In genomic region chr2:86621290-86621943, GRCh38 we compare ENCODE assay signal across 8 cellular contexts. TPM values are rescaled to one million over a fixed set of nuclear protein-coding genes. Genes with fewer than 3 reads are reported as not detected.
DNase-seq lines count a peak whose midpoint lies in the region; ATAC-seq, FAIRE-seq and TF ChIP-seq lines count a peak whose summit lies in the region.

No MANE protein-coding gene starts in this region.

- H2BK120ac ChIP-seq in IMR-90 (ENCODE audit: low read depth, low read length) = no peak overlapping the region

- H3K36me3 ChIP-seq in BJ (ENCODE audit: control insufficient read depth, insufficient read depth, low read length) (peaks cover 1% of the 10 kb centered on the region; the same call in 1 of the 2 replicates), IMR-90 (ENCODE audit: control insufficient read depth, insufficient read depth, low read length) (peaks cover 2% of the 10 kb centered on the region), K562 (ENCODE audit: control insufficient read depth, insufficient read depth, low read length) (peaks cover 9% of the 10 kb centered on the region; the same call in 1 of the 3 replicates)

- no CpG with 5 or more reads among the region's 6 CpGs for WGBS in IMR-90 (ENCODE audit: extremely low coverage in 2 of 2, insufficient read length in 1 of 2), 2 experiments
- WGBS in K562 (ENCODE audit: insufficient coverage, low coverage, missing lambda C conversion rate) = 4% methylated on average over 6 of the region's 6 CpGs

- no peak overlapping the region for H4K91ac ChIP-seq in IMR-90 (ENCODE audit: insufficient read depth, low read depth, low read length)

- no peaks in the 10 kb centered on the region for H3K9me3 ChIP-seq in IMR-90 (ENCODE audit: control insufficient read depth, insufficient read depth, low read length)
- no peaks in the 10 kb centered on the region for H3K9me3 ChIP-seq in K562 (replicated peaks; ENCODE audit: control insufficient read depth, insufficient read depth, low read depth, low read length)

- H3K4ac ChIP-seq in IMR-90 (ENCODE audit: low read depth, low read length) = no peak overlapping the region

- CTCF ChIA-PET in BJ (lab: Yijun Ruan, JAX) (no interaction called here), IMR-90 (lab: Yijun Ruan, JAX) (no interaction called here), K562 (lab: Yijun Ruan, JAX; ENCODE audit: low intra/inter-chr PET ratio) (interaction anchor here (0.6 to 0.7 kb wide), 2 partner anchors 53 to 138 kb away, joined by 3 to 4 read pairs; no protein-coding TSS in a partner anchor)

- ATAC-seq in IMR-90 (ENCODE audit: low read depth) = no peak
- no peak for ATAC-seq in K562
- ATAC-seq in naive B cell (ENCODE audit: low read depth in 2 of 2) = no peak
- ATAC-seq in GM19397 (IDR thresholded peaks at IDR 0.05; ENCODE audit: unreplicated experiment) = no peak
- ATAC-seq in HG03469 (IDR thresholded peaks at IDR 0.05; ENCODE audit: unreplicated experiment) = no peak
- ATAC-seq in HG03045 (IDR thresholded peaks at IDR 0.05; ENCODE audit: unreplicated experiment) = no peak
- no peak for ATAC-seq in HG03095 (IDR thresholded peaks at IDR 0.05; ENCODE audit: unreplicated experiment)

- TF ChIP-seq CTCF in BJ (IDR thresholded peaks at IDR 0.05; ENCODE audit: insufficient read depth, low read depth, low read length) = no peak
- 0 out of 2 replicates have a peak, but pooled peaks have one; percentile 2 for TF ChIP-seq CTCF in IMR-90 (conservative IDR thresholded peaks at IDR 0.05; ENCODE audit: low read depth, low read length)
- no peak for TF ChIP-seq CTCF in K562 (IDR thresholded peaks at IDR 0.05 in 2 of 3, conservative IDR thresholded peaks at IDR 0.05 in 1 of 3; ENCODE audit: insufficient read depth in 2 of 3, low read depth in 1 of 3, low read length in 3 of 3)

- H4K5ac ChIP-seq in IMR-90 (ENCODE audit: low read depth, low read length) = no peak overlapping the region

- peak overlapping the region; percentile 92 to 98 (median 96) for H3K4me3 Mint-ChIP-seq in naive B cell

- no peak overlapping the region for H2BK20ac ChIP-seq in IMR-90 (ENCODE audit: low read depth, low read length)

- no peak overlapping the region for H2AK5ac ChIP-seq in IMR-90 (ENCODE audit: low read depth, low read length)

- peaks cover 0 to 21% of the 10 kb centered on the region in 2 donors for H3K36me3 Mint-ChIP-seq in naive B cell

- FAIRE-seq in K562 (lab: Jason Lieb, UNC) = peak; percentile 72

- H3K4me1 ChIP-seq in IMR-90 (ENCODE audit: control insufficient read depth, insufficient read depth, low read length) (peaks cover 2% of the 10 kb centered on the region; the same call in 1 of the 2 replicates), K562 (replicated peaks in 1 of 2; ENCODE audit: control insufficient read depth in 2 of 2, insufficient read depth in 2 of 2, low read length in 2 of 2) (peaks cover 4 to 13% of the 10 kb centered on the region in 2 experiments; a peak in 4 of 5 replicates)

- H3K4me2 ChIP-seq in IMR-90 (ENCODE audit: low read depth, low read length) (peak overlapping the region; percentile 97), K562 (ENCODE audit: insufficient read depth, low read length) (peak overlapping the region; percentile 91)

- H3K9ac ChIP-seq in IMR-90 (ENCODE audit: low read depth, low read length) (peak overlapping the region; percentile 87; the same call in 1 of the 2 replicates), K562 (ENCODE audit: insufficient read depth in 1 of 2, low read depth in 2 of 2, low read length in 2 of 2) (peak overlapping the region in 1 of 2 experiments; percentile 73; a peak in 2 of 4 replicates)

- no peaks in the 10 kb centered on the region for H3K9me3 Mint-ChIP-seq in naive B cell

- no peak overlapping the region for H3K23ac ChIP-seq in IMR-90 (ENCODE audit: low read depth, low read length)

- H4K20me1 ChIP-seq in IMR-90 (ENCODE audit: insufficient read depth, low read length) (no peaks in the 10 kb centered on the region; the same call in 1 of the 2 replicates), K562 (replicated peaks; ENCODE audit: control insufficient read depth, insufficient read depth, low read length) (peaks cover 6% of the 10 kb centered on the region; the same call in 1 of the 2 replicates)

- H3K79me1 ChIP-seq in IMR-90 (ENCODE audit: low read depth in 1 of 2, low read length in 2 of 2) = peaks cover 4 to 11% of the 10 kb centered on the region in 2 experiments; a peak in 2 of 4 replicates

- no peak overlapping the region for H3K18ac ChIP-seq in IMR-90 (ENCODE audit: low read depth, low read length)

- H3K27me3 ChIP-seq in BJ (ENCODE audit: control insufficient read depth, insufficient read depth, low read length) = no peaks in the 10 kb centered on the region
- H3K27me3 ChIP-seq in IMR-90 (ENCODE audit: control insufficient read depth, insufficient read depth, low read length) = no peaks in the 10 kb centered on the region
- H3K27me3 ChIP-seq in K562 (ENCODE audit: control insufficient read depth in 2 of 2, insufficient read depth in 2 of 2, low read length in 2 of 2) = no peaks in the 10 kb centered on the region

- peaks cover 28% of the 10 kb centered on the region for H3K79me2 ChIP-seq in K562 (ENCODE audit: control insufficient read depth, insufficient read depth, low read length)

- no peak for DNase-seq in BJ (ENCODE audit: low read depth)
- DNase-seq in IMR-90 = peak; percentile 15
- peak in 1 of 4 experiments; percentile 23 for DNase-seq in K562 (ENCODE audit: extremely low read depth in 1 of 4, low spot score in 3 of 4)
- no peak for DNase-seq in naive B cell

- BruUV-seq in IMR-90 (replicated peaks; lab: Mats Ljungman, UMichigan) (no TSS peak), K562 (replicated peaks; lab: Mats Ljungman, UMichigan) (TSS peak; percentile 33)

- intact Hi-C loops in IMR-90 (cut with micrococcal nuclease) = loop anchor here (2.0 to 5.0 kb wide), 3 partner anchors 57 to 144 kb away; no protein-coding TSS in a partner anchor
- intact Hi-C loops in K562 (cut with micrococcal nuclease) = loop anchor here (5.0 kb wide), 2 partner anchors 54 to 179 kb away; partner anchors contain the start of gene KDM3A

- no peak overlapping the region for H3K56ac ChIP-seq in IMR-90 (ENCODE audit: extremely low read depth, insufficient read depth, low read length)

- no peak overlapping the region for H2BK15ac ChIP-seq in IMR-90 (ENCODE audit: low read depth, low read length)

- no peak overlapping the region for H2AK9ac ChIP-seq in IMR-90 (replicated peaks; ENCODE audit: low read depth, low read length, poor library complexity)

- no peak for TF ChIP-seq RAD21 in IMR-90 (IDR thresholded peaks at IDR 0.05; ENCODE audit: low read length)
- TF ChIP-seq RAD21 in K562 (CRISPR knock-in tag; conservative IDR thresholded peaks at IDR 0.05 in 1 of 2, IDR thresholded peaks at IDR 0.05 in 1 of 2) = no peak

- H3K27me3 Mint-ChIP-seq in naive B cell = no peaks in the 10 kb centered on the region

- in situ Hi-C loops in IMR-90 (cut with MboI; ENCODE audit: low sequenced_read_pairs) (loop anchor here (10.0 kb wide), 1 partner anchor 57 kb away; the partner anchor contains the start of gene CHMP3), K562 (cut with MboI) (no loop called here)

- H3K27ac Mint-ChIP-seq in naive B cell = peak overlapping the region in 5 of 6 donors; percentile 3 to 96 (median 56)

- TF ChIP-seq POLR2A in IMR-90 (IDR thresholded peaks at IDR 0.05; ENCODE audit: low read depth, low read length) (no peak), K562 (conservative IDR thresholded peaks at IDR 0.05) (no peak)

- H3K27ac ChIP-seq in IMR-90 (ENCODE audit: insufficient read depth, low read length) = no peak overlapping the region
- peak overlapping the region; percentile 85; the same call in 2 of the 3 replicates for H3K27ac ChIP-seq in K562 (ENCODE audit: extremely low read depth, low read depth, low read length)

- H3K9me1 ChIP-seq in IMR-90 (ENCODE audit: insufficient read depth, low read length) (no peaks in the 10 kb centered on the region), K562 (ENCODE audit: control insufficient read depth, insufficient read depth, low read length) (no peaks in the 10 kb centered on the region)

- H2BK5ac ChIP-seq in IMR-90 (ENCODE audit: low read depth, low read length, poor library complexity, severe bottlenecking) = no peak overlapping the region

- peak overlapping the region; percentile 86 for H3K4me3 ChIP-seq in BJ (ENCODE audit: low read depth, low read length)
- H3K4me3 ChIP-seq in IMR-90 (ENCODE audit: insufficient read depth, low read depth, low read length) = peak overlapping the region; percentile 80
- H3K4me3 ChIP-seq in K562 = peak overlapping the region; percentile 61

- H3K4me1 Mint-ChIP-seq in naive B cell = peaks cover 22 to 44% (median 38%) of the 10 kb centered on the region in 3 donors

- dilution Hi-C loops in IMR-90 (cut with HindIII; ENCODE audit: low sequenced_read_pairs, unreplicated experiment) = no loop called here

- POLR2A ChIA-PET in BJ (lab: Charles Lee) (interaction anchor here (1.1 kb wide), 1 partner anchor 12 kb away, joined by 3 read pairs; no protein-coding TSS in a partner anchor), IMR-90 (lab: Charles Lee; ENCODE audit: unreplicated experiment) (interaction anchor here (0.6 kb wide), 1 partner anchor 179 kb away, joined by 6 read pairs; no protein-coding TSS in a partner anchor), K562 (lab: Yijun Ruan, JAX) (interaction anchor here (0.6 to 1.7 kb wide), 9 partner anchors 9 to 180 kb away, joined by 3 to 6 read pairs (median 4); partner anchors contain the start of gene KDM3A)

- H4K8ac ChIP-seq in IMR-90 (ENCODE audit: low read depth in 2 of 2, low read length in 2 of 2) = no peak overlapping the region

- TF ChIP-seq EP300 in K562 (IDR thresholded peaks at IDR 0.05; ENCODE audit: low read length) = no peak

- no peak overlapping the region for H2AFZ ChIP-seq in IMR-90 (replicated peaks; ENCODE audit: low read length, poor library complexity)
- peak overlapping the region; percentile 25; the same call in 1 of the 2 replicates for H2AFZ ChIP-seq in K562 (ENCODE audit: low read depth, low read length)

- H3K14ac ChIP-seq in IMR-90 (replicated peaks; ENCODE audit: low read depth, low read length) = no peak overlapping the region

RNA-seq across cellular contexts. Expression of gene RNF103, which starts 2.2 kb away (rescaled TPM):
- polyA plus RNA-seq in BJ (2011; rRNA removed) = 8.2 and 18.3 TPM in 2 replicates
- polyA minus RNA-seq in BJ (2011; rRNA and poly(A)+ RNA removed) = 7.6 and 9.1 TPM in 2 replicates
- 5.6 and 10.0 TPM in 2 replicates for total RNA-seq in IMR-90 (2012; rRNA removed)
- polyA plus RNA-seq in IMR-90 (2012; rRNA removed) = 5.5 and 7.2 TPM in 2 replicates
- polyA plus RNA-seq in IMR-90 (2012; cell fraction: cytosol; rRNA removed) = 2.0 and 2.4 TPM in 2 replicates
- polyA plus RNA-seq in IMR-90 (2012; cell fraction: nucleus; rRNA removed; ENCODE audit: low replicate concordance) = 2.2 and 13.9 TPM in 2 replicates
- total RNA-seq in K562 (2011; cell fraction: chromatin; rRNA removed; ENCODE audit: low replicate concordance) = 8.8 and 28.5 TPM in 2 replicates
- total RNA-seq in K562 (2011; cell fraction: nucleolus; rRNA removed) = 7.7 and 10.9 TPM in 2 replicates
- total RNA-seq in K562 (2011; cell fraction: nucleoplasm; rRNA removed) = 17.7 and 26.7 TPM in 2 replicates
- 3.1 and 3.9 TPM in 2 replicates for total RNA-seq in K562 (2014; rRNA removed)
- 4.7 and 5.6 TPM in 2 replicates for total RNA-seq in K562 (2014; rRNA removed; fragmentation: Illumina TruSeq; extraction: Trizol)
- 4.0 and 4.1 TPM in 2 replicates for total RNA-seq in K562 (2015; rRNA removed; fragmentation: Illumina TruSeq; extraction: Trizol)
- total RNA-seq in K562 (2021) = 5.7 and 6.8 TPM in 2 replicates
- polyA plus RNA-seq in K562 (2011; rRNA removed) = 3.0 and 5.7 TPM in 2 replicates
- 2.0 and 2.1 TPM in 2 replicates for polyA plus RNA-seq in K562 (2011; cell fraction: cytosol; rRNA removed)
- polyA plus RNA-seq in K562 (2011; cell fraction: nucleus; rRNA removed) = 4.6 and 5.2 TPM in 2 replicates
- polyA plus RNA-seq in K562 (2012) = 3.8 and 6.1 TPM in 2 replicates
- polyA plus RNA-seq in K562 (2014; fragmentation: Illumina TruSeq; extraction: Trizol) = 5.2 and 5.7 TPM in 2 replicates
- polyA plus RNA-seq in K562 (2014; fragmentation: Nextera tagmentation; extraction: Ambion mirVana) = 1 to 10 TPM; 1.2 to 1.4 TPM
- polyA plus RNA-seq in K562 (2014; rRNA removed) = 3.3 and 4.6 TPM in 2 replicates
- polyA minus RNA-seq in K562 (2011; rRNA and poly(A)+ RNA removed) = 8.0 and 10.5 TPM in 2 replicates
- 1.4 and 3.1 TPM in 2 replicates for polyA minus RNA-seq in K562 (2011; cell fraction: cytosol; rRNA and poly(A)+ RNA removed)
- 11.6 and 13.6 TPM in 2 replicates for polyA minus RNA-seq in K562 (2011; cell fraction: nucleus; rRNA and poly(A)+ RNA removed)
- 1 to 10 TPM; 3.3 to 7.6 (median 4.9) TPM for polyA plus RNA-seq in naive B cell (ENCODE audit: low read depth in 6 of 6)

RNA-seq across cellular contexts. Expression of gene CHMP3, which starts 58.2 kb away (rescaled TPM):
- polyA plus RNA-seq in BJ (2011; rRNA removed) (107 and 145 TPM in 2 replicates), IMR-90 (2012; rRNA removed) (61.0 and 84.6 TPM in 2 replicates), K562 (2011; rRNA removed) (22.5 and 42.8 TPM in 2 replicates), K562 (2014; fragmentation: Illumina TruSeq; extraction: Trizol) (49.7 and 52.5 TPM in 2 replicates), K562 (2014; fragmentation: Nextera tagmentation; extraction: Ambion mirVana) (10 to 100 TPM; 20.6 to 26.3 TPM), K562 (2014; rRNA removed) (21.8 and 23.2 TPM in 2 replicates), naive B cell (ENCODE audit: low read depth in 6 of 6) (100 to 1,000 TPM in 2 of 6 donors, 10 to 100 TPM in 4; 61.6 to 107 (median 96.4) TPM)
- polyA minus RNA-seq in BJ (2011; rRNA and poly(A)+ RNA removed) = 27.1 and 29.4 TPM in 2 replicates
- total RNA-seq in IMR-90 (2012; rRNA removed) (38.4 and 81.4 TPM in 2 replicates), K562 (2014; rRNA removed) (26.2 and 27.3 TPM in 2 replicates), K562 (2014; rRNA removed; fragmentation: Illumina TruSeq; extraction: Trizol) (31.7 and 37.1 TPM in 2 replicates), K562 (2015; rRNA removed; fragmentation: Illumina TruSeq; extraction: Trizol) (38.8 and 40.3 TPM in 2 replicates), K562 (2021) (31.1 and 37.7 TPM in 2 replicates)
- 19.9 and 31.0 TPM in 2 replicates for polyA plus RNA-seq in IMR-90 (2012; cell fraction: cytosol; rRNA removed)
- 4.6 and 24.0 TPM in 2 replicates for polyA plus RNA-seq in IMR-90 (2012; cell fraction: nucleus; rRNA removed; ENCODE audit: low replicate concordance)
- total RNA-seq in K562 (2011; cell fraction: chromatin; rRNA removed; ENCODE audit: low replicate concordance) = 9.9 and 28.2 TPM in 2 replicates
- 5.9 and 8.0 TPM in 2 replicates for total RNA-seq in K562 (2011; cell fraction: nucleolus; rRNA removed)
- total RNA-seq in K562 (2011; cell fraction: nucleoplasm; rRNA removed) = 13.9 and 25.6 TPM in 2 replicates
- 13.2 and 18.0 TPM in 2 replicates for polyA plus RNA-seq in K562 (2011; cell fraction: cytosol; rRNA removed)
- 6.0 and 9.3 TPM in 2 replicates for polyA plus RNA-seq in K562 (2011; cell fraction: nucleus; rRNA removed)
- 33.4 and 54.2 TPM in 2 replicates for polyA plus RNA-seq in K562 (2012)
- polyA minus RNA-seq in K562 (2011; rRNA and poly(A)+ RNA removed) = 35.9 and 37.7 TPM in 2 replicates
- polyA minus RNA-seq in K562 (2011; cell fraction: cytosol; rRNA and poly(A)+ RNA removed) = 9.6 and 10.2 TPM in 2 replicates
- 6.1 and 8.0 TPM in 2 replicates for polyA minus RNA-seq in K562 (2011; cell fraction: nucleus; rRNA and poly(A)+ RNA removed)
